In the genomic region with DNA sequence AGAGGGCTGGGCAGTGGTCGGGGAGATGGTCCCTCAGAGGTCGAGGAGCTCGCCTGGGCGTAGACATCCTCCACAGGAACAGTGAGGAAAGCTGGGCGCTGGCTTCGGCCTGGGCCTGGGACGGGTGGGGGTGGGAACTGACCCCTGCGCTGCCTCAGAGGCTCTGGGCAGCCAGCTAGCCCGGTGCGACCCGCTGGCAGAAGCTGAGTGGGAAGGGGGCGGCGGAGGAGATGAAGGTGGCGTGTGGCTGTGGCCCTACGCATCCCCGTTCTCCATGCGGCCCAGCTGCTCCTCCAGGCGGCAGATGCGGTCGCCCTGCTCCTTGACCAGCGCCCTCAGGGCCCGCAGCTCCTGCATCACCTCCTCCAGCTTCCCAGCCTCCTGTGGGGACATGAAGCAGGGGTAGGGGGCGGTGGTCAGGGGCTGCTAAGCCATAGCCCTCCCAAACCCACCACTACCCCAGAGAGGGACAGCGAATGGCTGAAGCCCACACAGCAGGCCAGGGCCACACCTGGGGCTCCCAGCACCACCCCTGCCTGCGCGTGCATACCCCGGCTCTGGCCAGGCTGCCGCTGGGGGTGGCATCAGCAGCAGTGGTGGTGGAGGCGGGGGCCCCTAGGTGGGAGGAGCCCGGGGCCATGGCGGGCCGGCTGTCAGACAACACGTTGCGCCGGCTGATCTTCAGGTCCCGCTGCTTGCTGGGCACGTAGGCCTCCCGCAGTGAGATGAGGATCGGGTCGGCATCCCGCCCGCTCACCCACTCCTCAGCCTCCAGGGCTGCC, we compare ENCODE assay signal across 9 cellular contexts. TPM values are rescaled to one million over a fixed set of nuclear protein-coding genes. Genes with fewer than 3 reads are reported as not detected.
DNase-seq lines count a peak whose midpoint lies in the region; ATAC-seq and TF ChIP-seq lines count a peak whose summit lies in the region.
"Had no signal": no experiment of that assay in that cellular context is flagged by ENCODE, and none has a peak within 500 bp of the region (broad histone marks: within the 10 kb centered on the region; RNA-seq: fewer than 3 reads in every experiment).

No MANE protein-coding gene starts in this region.

- no peaks in the 10 kb centered on the region for H3K9me3 Mint-ChIP-seq in activated T-cell treated with anti-CD3 and anti-CD28 coated beads, Interleukin-2, amount 50 U/mL, for 24 hours
- no peaks in the 10 kb centered on the region for H3K9me3 Mint-ChIP-seq in mesothelial cell of epicardium

- H3K4me1 Mint-ChIP-seq in activated T-cell treated with anti-CD3 and anti-CD28 coated beads, Interleukin-2, amount 50 U/mL, for 24 hours (ENCODE audit: low read depth): peaks cover 69% of the 10 kb centered on the region
- peaks cover 9% of the 10 kb centered on the region for H3K4me1 Mint-ChIP-seq in mesothelial cell of epicardium

- H3K4me1 ChIP-seq in NT2/D1 (ENCODE audit: insufficient read depth, insufficient read length): peaks cover 63% of the 10 kb centered on the region
- H3K4me1 ChIP-seq in mesendoderm (ENCODE audit: control insufficient read depth, low read depth, low read length): peaks cover 2% of the 10 kb centered on the region
- H3K4me1 ChIP-seq in stomach: peaks cover 30 to 78% (median 66%) of the 10 kb centered on the region in 4 donors

- WGBS in mesendoderm (ENCODE audit: extremely low coverage, insufficient coverage, low lambda C conversion rate): no CpG with 5 or more reads among the region's 42 CpGs
- WGBS in stomach, 5 donors: 71 to 88% (median 75%) methylated on average over 16 to 42 of the region's 42 CpGs

- no peak overlapping the region for H3K56ac ChIP-seq in mesendoderm (ENCODE audit: low read length)

- TF ChIP-seq CTCF in stomach (IDR thresholded peaks at IDR 0.05): no peak
- TF ChIP-seq CTCF in mesothelial cell of epicardium (IDR thresholded peaks at IDR 0.05; ENCODE audit: unreplicated experiment): no peak

- H3K27ac ChIP-seq in mesendoderm (ENCODE audit: low read depth, low read length) (peak overlapping the region; percentile 12), stomach (peak overlapping the region in 4 of 5 donors; percentile 45 to 96 (median 78))

- no peak overlapping the region for H2AK5ac ChIP-seq in mesendoderm (ENCODE audit: low read length)

- H3K27me3 ChIP-seq in NT2/D1 (ENCODE audit: insufficient read depth, insufficient read length) (no peaks in the 10 kb centered on the region), mesendoderm (ENCODE audit: insufficient read depth, low read length, poor library complexity) (no peaks in the 10 kb centered on the region), stomach (no peaks in the 10 kb centered on the region)

- peak overlapping the region; percentile 33 for H3K9ac ChIP-seq in NT2/D1 (ENCODE audit: insufficient read length, low read depth)
- no peak overlapping the region for H3K9ac ChIP-seq in mesendoderm (ENCODE audit: low read length)

- H3K36me3 Mint-ChIP-seq in activated T-cell treated with anti-CD3 and anti-CD28 coated beads, Interleukin-2, amount 50 U/mL, for 24 hours (ENCODE audit: low read depth): peaks cover 64% of the 10 kb centered on the region
- H3K36me3 Mint-ChIP-seq in mesothelial cell of epicardium: peaks cover 2% of the 10 kb centered on the region

- H3K4me2 ChIP-seq in mesendoderm (ENCODE audit: low read length): no peak overlapping the region

- no peaks in the 10 kb centered on the region for H3K27me3 Mint-ChIP-seq in activated T-cell treated with anti-CD3 and anti-CD28 coated beads, Interleukin-2, amount 50 U/mL, for 24 hours
- no peaks in the 10 kb centered on the region for H3K27me3 Mint-ChIP-seq in mesothelial cell of epicardium (ENCODE audit: low read depth)

- no peak overlapping the region for H2BK15ac ChIP-seq in mesendoderm (replicated peaks; ENCODE audit: low read depth)

- TF ChIP-seq POLR2A in stomach (IDR thresholded peaks at IDR 0.05): no peak

- H3K79me2 ChIP-seq in mesendoderm (ENCODE audit: control insufficient read depth, insufficient read depth, low read length): no peaks in the 10 kb centered on the region

- peaks cover 86% of the 10 kb centered on the region for H3K36me3 ChIP-seq in NT2/D1 (ENCODE audit: insufficient read depth, insufficient read length, low read length)
- peaks cover 2% of the 10 kb centered on the region for H3K36me3 ChIP-seq in mesendoderm (ENCODE audit: control insufficient read depth, insufficient read depth, low read length)
- H3K36me3 ChIP-seq in stomach: peaks cover 26 to 89% (median 86%) of the 10 kb centered on the region in 4 donors

- H3K9me3 ChIP-seq in NT2/D1 (ENCODE audit: insufficient read depth, low read length) (no peaks in the 10 kb centered on the region), stomach (no peaks in the 10 kb centered on the region)

- H3K23ac ChIP-seq in mesendoderm (ENCODE audit: low read length): no peak overlapping the region

- no peak overlapping the region for H4K5ac ChIP-seq in mesendoderm (ENCODE audit: low read length)

- no peaks in the 10 kb centered on the region for H3K79me1 ChIP-seq in mesendoderm (ENCODE audit: low read length)

- peak overlapping the region; percentile 96 for H3K27ac Mint-ChIP-seq in activated T-cell treated with anti-CD3 and anti-CD28 coated beads, Interleukin-2, amount 50 U/mL, for 24 hours
- no peak overlapping the region for H3K27ac Mint-ChIP-seq in mesothelial cell of epicardium

- intact Hi-C loops in stomach (cut with DNase I; ENCODE audit: low total_unique reads): loop anchor here (10.0 kb wide), 1 partner anchor 66 kb away; the partner anchor contains the start of genes CDK2AP2 and PITPNM1

- no peak overlapping the region for H4K8ac ChIP-seq in mesendoderm (ENCODE audit: low read depth, low read length)

- TF ChIP-seq EP300 in stomach (IDR thresholded peaks at IDR 0.05): no peak

- peak overlapping the region; percentile 96 for H3K4me3 Mint-ChIP-seq in activated T-cell treated with anti-CD3 and anti-CD28 coated beads, Interleukin-2, amount 50 U/mL, for 24 hours
- no peak overlapping the region for H3K4me3 Mint-ChIP-seq in mesothelial cell of epicardium

- ATAC-seq in HG03025 (IDR thresholded peaks at IDR 0.05; ENCODE audit: low FRiP score, unreplicated experiment): no peak

- H3K4me3 ChIP-seq in NT2/D1 (ENCODE audit: insufficient read length, low read depth): no peak overlapping the region
- no peak overlapping the region for H3K4me3 ChIP-seq in mesendoderm (ENCODE audit: low read length)
- H3K4me3 ChIP-seq in stomach: peak overlapping the region; percentile 23 to 45 (median 34)

- no peak overlapping the region for H3K18ac ChIP-seq in mesendoderm (ENCODE audit: low read length)

- H3K4ac ChIP-seq in mesendoderm (ENCODE audit: low read depth, low read length): no peak overlapping the region

- no peak overlapping the region for H2BK120ac ChIP-seq in mesendoderm (ENCODE audit: low read depth, low read length)

- DNase-seq in NT2/D1 (ENCODE audit: low read depth, low spot score) (no peak), mesendoderm (no peak), stomach (peak; percentile 54), SIG-M5 treated with dmso at 0.1 percent for 504 hours (lab: John Stamatoyannopoulos, UW; ENCODE audit: unreplicated experiment) (no peak), mesothelial cell of epicardium (ENCODE audit: low spot score in 2 of 2, unreplicated experiment in 2 of 2) (no peak), HT-29 (ENCODE audit: low spot score) (no peak)
- DNase-seq in activated T-cell treated with anti-CD3 and anti-CD28 coated beads, Interleukin-2, amount 50 U/mL, for 24 hours: peak; percentile 87

- no peak overlapping the region for H2BK5ac ChIP-seq in mesendoderm (ENCODE audit: low read length)

RNA-seq across cellular contexts. Expression of gene PTPRCAP, which starts 0.8 kb away (rescaled TPM):
- polyA plus RNA-seq in mesendoderm (2013, experiment 1 of 2): 0.74 TPM
- polyA plus RNA-seq in mesendoderm (2013, experiment 2 of 2): 1.1 TPM
- 10 to 100 TPM in 1 of 5 donors, 1 to 10 TPM in 2, not detected in 2; 1.7 to 15.2 (median 3.5) TPM for total RNA-seq in stomach
- polyA plus RNA-seq in stomach: 10 to 100 TPM in 2 of 3 donors, 1 to 10 TPM in 1; 4.5 to 25.3 (median 20.2) TPM
- total RNA-seq in mesothelial cell of epicardium: 1.4 to 1.8 TPM (median 1.6 TPM) in 3 replicates
- total RNA-seq in HT-29 (2014; rRNA removed; shearing (Covaris generic)): 1.9 and 4.0 TPM in 2 replicates

RNA-seq across cellular contexts. Expression of gene CORO1B, which starts 5.0 kb away (rescaled TPM):
- 44.3 TPM for polyA plus RNA-seq in mesendoderm (2013, experiment 1 of 2)
- 48.8 TPM for polyA plus RNA-seq in mesendoderm (2013, experiment 2 of 2)
- total RNA-seq in stomach (100 to 1,000 TPM in 2 of 5 donors, 10 to 100 TPM in 3; 48.3 to 160 (median 82.2) TPM), mesothelial cell of epicardium (70.2 to 75.7 TPM (median 71.7 TPM) in 3 replicates)
- polyA plus RNA-seq in stomach: 100 to 1,000 TPM in 2 of 3 donors, 10 to 100 TPM in 1; 84.4 to 125 (median 104) TPM
- total RNA-seq in HT-29 (2014; rRNA removed; shearing (Covaris generic)): 357 and 366 TPM in 2 replicates

RNA-seq across cellular contexts. Expression of gene RPS6KB2, which starts 10.0 kb away (rescaled TPM):
- polyA plus RNA-seq in mesendoderm (2013, experiment 1 of 2): 26.5 TPM
- polyA plus RNA-seq in mesendoderm (2013, experiment 2 of 2): 27.8 TPM
- 100 to 1,000 TPM in 2 of 5 donors, 10 to 100 TPM in 3; 29.7 to 434 (median 82.3) TPM for total RNA-seq in stomach
- 10 to 100 TPM; 49.3 to 74.1 (median 68.9) TPM for polyA plus RNA-seq in stomach
- total RNA-seq in mesothelial cell of epicardium: 59.7 to 63.1 TPM (median 62.2 TPM) in 3 replicates
- total RNA-seq in HT-29 (2014; rRNA removed; shearing (Covaris generic)): 125 and 137 TPM in 2 replicates

RNA-seq across cellular contexts. Expression of gene GPR152, which starts 14.2 kb away (rescaled TPM):
- not detected for polyA plus RNA-seq in mesendoderm (2013, experiment 1 of 2)
- not detected for polyA plus RNA-seq in mesendoderm (2013, experiment 2 of 2)
- total RNA-seq in stomach (not detected), mesothelial cell of epicardium (0.16 TPM in 1 of 3 replicates, not detected in the others)
- not detected for polyA plus RNA-seq in stomach
- 0.34 TPM in 1 of 2 replicates, not detected in the other for total RNA-seq in HT-29 (2014; rRNA removed; shearing (Covaris generic))
- total RNA-seq: SK-MEL-5 had no signal

RNA-seq across cellular contexts. Expression of gene CABP4, which starts 16.8 kb away (rescaled TPM):
- 0.06 TPM for polyA plus RNA-seq in mesendoderm (2013, experiment 1 of 2)
- polyA plus RNA-seq in mesendoderm (2013, experiment 2 of 2): not detected
- total RNA-seq in stomach: under 1 TPM in 3 of 5 donors, not detected in 2; 0.43 to 0.73 (median 0.45) TPM
- polyA plus RNA-seq in stomach: 1 to 10 TPM in 2 of 3 donors, under 1 TPM in 1; 0.50 to 1.7 (median 1.7) TPM
- 0.29 to 0.43 TPM (median 0.33 TPM) in 3 replicates for total RNA-seq in mesothelial cell of epicardium
- 11.8 and 16.2 TPM in 2 replicates for total RNA-seq in HT-29 (2014; rRNA removed; shearing (Covaris generic))

Comparison
In these comparisons a context has a peak if more than half of its experiments do, and no peak if none do; other contexts are left out.
1. DNase-seq: peak in activated T-cell treated with anti-CD3 and anti-CD28 coated beads, Interleukin-2, amount 50 U/mL, for 24 hours (single experiment) and stomach (single experiment); none in NT2/D1 (single experiment), mesendoderm (single experiment), SIG-M5 treated with dmso at 0.1 percent for 504 hours (single experiment), mesothelial cell of epicardium (0 of 2) and HT-29 (single experiment).
2. H3K4me3 ChIP-seq: peak in stomach (4 of 4); none in NT2/D1 (single experiment) and mesendoderm (single experiment).